ENCODE assay signal across 10 cellular contexts in the genomic region with DNA sequence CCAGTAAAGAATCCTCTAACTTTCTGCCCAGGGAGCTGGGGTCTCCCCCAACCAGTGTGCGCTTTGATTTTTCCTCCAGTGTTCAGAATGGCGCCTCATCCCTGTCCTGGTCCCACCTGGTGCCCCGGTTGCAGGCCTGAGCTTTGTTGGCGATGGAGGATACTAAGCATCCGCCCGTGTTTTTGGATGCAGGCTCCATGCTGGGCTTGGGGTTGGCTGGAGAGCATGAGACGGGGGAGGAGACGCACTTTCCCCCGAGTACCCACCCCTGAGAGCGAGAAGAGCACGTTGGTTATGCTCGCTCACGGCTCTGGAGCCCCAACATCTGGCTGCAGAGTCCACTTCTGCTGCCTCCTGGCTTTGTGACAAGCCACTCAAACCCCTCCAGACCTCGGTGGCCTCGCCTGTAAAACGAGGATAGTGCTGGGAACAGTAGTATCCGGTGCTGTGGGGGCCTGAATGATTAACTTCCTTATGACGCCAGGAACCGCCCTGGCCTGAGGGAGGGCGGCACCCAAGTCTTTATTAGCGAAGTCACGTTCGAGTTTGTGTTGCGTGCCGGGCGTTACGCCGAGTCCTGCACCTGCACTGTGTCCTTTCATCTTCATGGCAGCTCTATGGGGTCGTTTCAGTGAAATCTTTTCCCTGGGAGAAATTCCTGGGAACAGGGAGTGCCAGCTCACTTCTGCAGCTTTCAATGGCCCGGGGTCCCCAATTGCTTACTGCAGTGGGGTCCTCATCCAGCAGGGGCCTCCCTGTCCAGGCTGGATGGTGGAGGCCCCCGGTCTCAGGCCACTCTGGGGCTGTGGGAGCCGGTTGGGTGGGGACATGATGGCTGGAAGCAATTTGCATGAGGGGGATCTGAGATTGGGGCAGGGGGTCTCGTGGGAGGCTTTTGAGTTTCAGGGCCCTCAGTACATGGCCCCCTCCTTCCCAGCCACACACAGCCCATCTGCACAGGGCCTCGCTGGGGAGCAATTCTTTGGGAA. TPM values are rescaled to one million over a fixed set of nuclear protein-coding genes. Genes with fewer than 3 reads are reported as not detected.
DNase-seq lines count a peak whose midpoint lies in the region; TF ChIP-seq lines count a peak whose summit lies in the region.
"Had no signal": no experiment of that assay in that cellular context is flagged by ENCODE, and none has a peak within 500 bp of the region (broad histone marks: within the 10 kb centered on the region; RNA-seq: fewer than 3 reads in every experiment).

No MANE protein-coding gene starts in this region.

- H3K36me3 ChIP-seq in OCI-LY1 (ENCODE audit: insufficient read depth, low read length) (no peaks in the 10 kb centered on the region), neutrophil (no peaks in the 10 kb centered on the region)

- H3K9me3 ChIP-seq in OCI-LY1 (ENCODE audit: low read length) (no peaks in the 10 kb centered on the region), neutrophil (no peaks in the 10 kb centered on the region)

- H3K27ac ChIP-seq in OCI-LY1 (ENCODE audit: low read depth, low read length, poor library complexity, severe bottlenecking) (no peak overlapping the region), neutrophil (peak overlapping the region; percentile 69)

- peak overlapping the region; percentile 27; the same call in 1 of the 2 replicates for H3K4me2 ChIP-seq in OCI-LY1 (ENCODE audit: low read length)

- H3K27me3 Mint-ChIP-seq in activated CD4-positive, alpha-beta T cell treated with anti-CD3 and anti-CD28 coated beads, Interleukin-2, amount 10 ng/mL, durations not matched to agents 7 days and 5 days: no peaks in the 10 kb centered on the region

- H2AFZ ChIP-seq in OCI-LY1 (ENCODE audit: low read length): no peak overlapping the region

- H3K4me3 ChIP-seq in OCI-LY1 (ENCODE audit: low read depth, low read length, poor library complexity, severe bottlenecking) (no peak overlapping the region), fibroblast of the aortic adventitia (ENCODE audit: low read depth, low read length) (no peak overlapping the region), neutrophil (ENCODE audit: low read depth in 1 of 2, low read length in 1 of 2) (peak overlapping the region; percentile 31 to 50)

- peaks cover 2% of the 10 kb centered on the region for H3K4me1 Mint-ChIP-seq in activated CD4-positive, alpha-beta T cell treated with anti-CD3 and anti-CD28 coated beads, Interleukin-2, amount 10 ng/mL, durations not matched to agents 7 days and 5 days

- no peaks in the 10 kb centered on the region for H4K20me1 ChIP-seq in OCI-LY1 (ENCODE audit: insufficient read depth, low read length)

- peaks cover 3% of the 10 kb centered on the region; the same call in 1 of the 2 replicates for H3K27me3 ChIP-seq in OCI-LY1 (ENCODE audit: insufficient read depth, low read length)
- no peaks in the 10 kb centered on the region for H3K27me3 ChIP-seq in neutrophil

- no peak for TF ChIP-seq CTCF in OCI-LY1 (IDR thresholded peaks at IDR 0.05; ENCODE audit: low read length)
- TF ChIP-seq CTCF in fibroblast of the aortic adventitia (IDR thresholded peaks at IDR 0.05; ENCODE audit: insufficient read depth, low read length): peak; percentile 9
- TF ChIP-seq CTCF in neutrophil (IDR thresholded peaks at IDR 0.05): no peak
- no peak for TF ChIP-seq CTCF in GM20000 (IDR thresholded peaks at IDR 0.05; ENCODE audit: extremely low read depth, missing control alignments)

- no peaks in the 10 kb centered on the region for H3K36me3 Mint-ChIP-seq in activated CD4-positive, alpha-beta T cell treated with anti-CD3 and anti-CD28 coated beads, Interleukin-2, amount 10 ng/mL, durations not matched to agents 7 days and 5 days (ENCODE audit: low read depth)

- H3K9me2 ChIP-seq in OCI-LY1 (ENCODE audit: low read depth, low read length): no peaks in the 10 kb centered on the region

- H3K4me1 ChIP-seq in OCI-LY1 (ENCODE audit: insufficient read depth, low read length, severe bottlenecking): peaks cover 7% of the 10 kb centered on the region
- peaks cover 9 to 19% of the 10 kb centered on the region in 2 experiments for H3K4me1 ChIP-seq in neutrophil (ENCODE audit: control insufficient read depth in 1 of 2, insufficient read depth in 1 of 2, low read depth in 1 of 2, low read length in 1 of 2)

- H3K9ac ChIP-seq in OCI-LY1 (ENCODE audit: low read length): no peak overlapping the region

- DNase-seq in CMK (ENCODE audit: low read depth): peak; percentile 73
- peak; percentile 59 for DNase-seq in fibroblast of the aortic adventitia (ENCODE audit: low read depth)
- DNase-seq in islet precursor cell: no peak
- DNase-seq in cerebellum (ENCODE audit: low spot score): no peak
- DNase-seq in GM20000 (ENCODE audit: low spot score): no peak
- DNase-seq in activated CD4-positive, alpha-beta T cell treated with anti-CD3 and anti-CD28 coated beads, Interleukin-2, amount 10 ng/mL, durations not matched to agents 7 days and 5 days: no peak
- DNase-seq: COR-L47, mammary epithelial cell had no signal

- POLR2A ChIA-PET in activated CD4-positive, alpha-beta T cell treated with anti-CD3 and anti-CD28 coated beads, Interleukin-2, amount 10 ng/mL, durations not matched to agents 7 days and 5 days (lab: Charles Lee): no interaction called here

- CTCF ChIA-PET in activated CD4-positive, alpha-beta T cell treated with anti-CD3 and anti-CD28 coated beads, Interleukin-2, amount 10 ng/mL, durations not matched to agents 7 days and 5 days (lab: Charles Lee): no interaction called here

- H3K27ac Mint-ChIP-seq in activated CD4-positive, alpha-beta T cell treated with anti-CD3 and anti-CD28 coated beads, Interleukin-2, amount 10 ng/mL, durations not matched to agents 7 days and 5 days: no peak overlapping the region

- H3K9me3 Mint-ChIP-seq in activated CD4-positive, alpha-beta T cell treated with anti-CD3 and anti-CD28 coated beads, Interleukin-2, amount 10 ng/mL, durations not matched to agents 7 days and 5 days: no peaks in the 10 kb centered on the region

- no peaks in the 10 kb centered on the region for H3K79me2 ChIP-seq in OCI-LY1 (ENCODE audit: insufficient read depth, low read length)

- H3K4me3 Mint-ChIP-seq in activated CD4-positive, alpha-beta T cell treated with anti-CD3 and anti-CD28 coated beads, Interleukin-2, amount 10 ng/mL, durations not matched to agents 7 days and 5 days: no peak overlapping the region

- H3F3A ChIP-seq in OCI-LY1 (ENCODE audit: insufficient read depth, low read length): no peaks in the 10 kb centered on the region

RNA-seq across cellular contexts. Expression of gene MRGPRD, which starts 25.5 kb away (rescaled TPM):
- total RNA-seq in fibroblast of the aortic adventitia (ENCODE audit: low replicate concordance) (not detected in 2 replicates), cerebellum (not detected)
- total RNA-seq in activated CD4-positive, alpha-beta T cell treated with anti-CD3 and anti-CD28 coated beads, Interleukin-2, amount 10 ng/mL, durations not matched to agents 7 days and 5 days: not detected
- total RNA-seq: mammary epithelial cell had no signal

RNA-seq across cellular contexts. Expression of gene IGHMBP2, which starts 51.6 kb away (rescaled TPM):
- total RNA-seq in fibroblast of the aortic adventitia (ENCODE audit: low replicate concordance): 10.8 and 11.0 TPM in 2 replicates
- 15.3 TPM for total RNA-seq in cerebellum
- 10 to 100 TPM; 23.9 to 28.3 TPM for total RNA-seq in activated CD4-positive, alpha-beta T cell treated with anti-CD3 and anti-CD28 coated beads, Interleukin-2, amount 10 ng/mL, durations not matched to agents 7 days and 5 days

RNA-seq across cellular contexts. Expression of gene MRPL21, which starts 51.6 kb away (rescaled TPM):
- 57.8 and 62.9 TPM in 2 replicates for total RNA-seq in fibroblast of the aortic adventitia (ENCODE audit: low replicate concordance)
- total RNA-seq in cerebellum: 25.0 TPM
- 10 to 100 TPM; 56.8 to 61.8 TPM for total RNA-seq in activated CD4-positive, alpha-beta T cell treated with anti-CD3 and anti-CD28 coated beads, Interleukin-2, amount 10 ng/mL, durations not matched to agents 7 days and 5 days

RNA-seq across cellular contexts. Expression of gene MRGPRF, which starts 57.8 kb away (rescaled TPM):
- total RNA-seq in fibroblast of the aortic adventitia (ENCODE audit: low replicate concordance) (34.3 and 41.8 TPM in 2 replicates), cerebellum (2.0 TPM)
- not detected for total RNA-seq in activated CD4-positive, alpha-beta T cell treated with anti-CD3 and anti-CD28 coated beads, Interleukin-2, amount 10 ng/mL, durations not matched to agents 7 days and 5 days

Comparison
In these comparisons a context has a peak if more than half of its experiments do, and no peak if none do; other contexts are left out.
1. DNase-seq: peak in CMK (single experiment) and fibroblast of the aortic adventitia (single experiment); none in islet precursor cell (single experiment), cerebellum (single experiment), GM20000 (single experiment) and activated CD4-positive, alpha-beta T cell treated with anti-CD3 and anti-CD28 coated beads, Interleukin-2, amount 10 ng/mL, durations not matched to agents 7 days and 5 days (single experiment).
2. H3K4me3 ChIP-seq: peak in neutrophil (2 of 2); none in OCI-LY1 (single experiment) and fibroblast of the aortic adventitia (single experiment).